In the genomic region with DNA sequence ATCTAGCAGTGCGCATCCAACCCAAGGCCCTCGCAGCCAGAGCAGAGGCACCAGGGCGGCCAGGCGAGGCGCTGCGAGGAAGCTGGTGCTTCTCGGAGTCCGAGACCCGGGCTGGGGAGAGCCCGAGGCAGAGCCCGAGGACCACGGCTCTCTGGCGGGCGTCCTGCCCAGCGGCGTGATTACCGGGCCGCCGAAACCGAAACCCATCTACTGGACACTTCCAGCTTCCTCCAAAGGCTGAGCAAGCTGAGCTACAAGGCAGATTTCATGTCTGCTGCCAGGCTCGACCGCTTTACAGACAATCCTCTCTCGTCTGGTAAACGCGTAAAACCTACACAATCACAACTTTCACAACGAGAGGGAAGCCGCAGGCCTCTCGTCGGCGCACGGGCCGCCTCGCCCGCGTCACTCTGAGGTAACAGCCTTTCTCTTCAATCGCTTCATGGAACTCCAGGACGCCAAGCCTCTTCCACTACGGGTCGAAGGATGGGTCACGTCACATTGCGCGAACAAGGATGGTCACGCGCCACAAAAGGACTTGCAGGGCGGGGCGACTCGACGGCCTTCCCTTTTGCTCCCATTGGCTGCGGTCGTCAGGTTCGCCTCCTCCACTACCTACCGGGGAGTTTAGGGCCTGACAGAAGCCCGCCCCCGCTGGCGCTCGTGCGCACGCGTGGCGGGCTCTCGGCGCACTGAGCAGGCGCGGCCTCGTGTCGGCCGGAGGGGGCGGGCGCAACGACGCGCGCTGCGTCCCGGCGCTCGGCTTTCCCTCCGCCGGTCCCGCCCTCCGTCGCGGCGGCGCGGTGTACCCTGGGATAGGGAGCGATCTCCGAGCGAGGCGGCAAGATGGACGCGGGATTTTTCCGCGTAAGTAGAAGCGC, we compare ENCODE assay signal across 8 cellular contexts. TPM values are rescaled to one million over a fixed set of nuclear protein-coding genes. Genes with fewer than 3 reads are reported as not detected.
DNase-seq lines count a peak whose midpoint lies in the region; ATAC-seq and TF ChIP-seq lines count a peak whose summit lies in the region.

A gene with protein sequence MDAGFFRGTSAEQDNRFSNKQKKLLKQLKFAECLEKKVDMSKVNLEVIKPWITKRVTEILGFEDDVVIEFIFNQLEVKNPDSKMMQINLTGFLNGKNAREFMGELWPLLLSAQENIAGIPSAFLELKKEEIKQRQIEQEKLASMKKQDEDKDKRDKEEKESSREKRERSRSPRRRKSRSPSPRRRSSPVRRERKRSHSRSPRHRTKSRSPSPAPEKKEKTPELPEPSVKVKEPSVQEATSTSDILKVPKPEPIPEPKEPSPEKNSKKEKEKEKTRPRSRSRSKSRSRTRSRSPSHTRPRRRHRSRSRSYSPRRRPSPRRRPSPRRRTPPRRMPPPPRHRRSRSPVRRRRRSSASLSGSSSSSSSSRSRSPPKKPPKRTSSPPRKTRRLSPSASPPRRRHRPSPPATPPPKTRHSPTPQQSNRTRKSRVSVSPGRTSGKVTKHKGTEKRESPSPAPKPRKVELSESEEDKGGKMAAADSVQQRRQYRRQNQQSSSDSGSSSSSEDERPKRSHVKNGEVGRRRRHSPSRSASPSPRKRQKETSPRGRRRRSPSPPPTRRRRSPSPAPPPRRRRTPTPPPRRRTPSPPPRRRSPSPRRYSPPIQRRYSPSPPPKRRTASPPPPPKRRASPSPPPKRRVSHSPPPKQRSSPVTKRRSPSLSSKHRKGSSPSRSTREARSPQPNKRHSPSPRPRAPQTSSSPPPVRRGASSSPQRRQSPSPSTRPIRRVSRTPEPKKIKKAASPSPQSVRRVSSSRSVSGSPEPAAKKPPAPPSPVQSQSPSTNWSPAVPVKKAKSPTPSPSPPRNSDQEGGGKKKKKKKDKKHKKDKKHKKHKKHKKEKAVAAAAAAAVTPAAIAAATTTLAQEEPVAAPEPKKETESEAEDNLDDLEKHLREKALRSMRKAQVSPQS (plus strand): TSS at position 822 of the 881 bp plus-strand sequence. CDS start 25 bp downstream, at position 847.

- peaks cover 44% of the 10 kb centered on the region for H4K20me1 ChIP-seq in Loucy (ENCODE audit: insufficient read depth, low read length, poor library complexity, severe bottlenecking)

- peak within 1 kb of the TSS; percentile 99 for H3K4me3 ChIP-seq in Loucy (ENCODE audit: low read length, poor library complexity, severe bottlenecking)

- peaks cover 41% of the 10 kb centered on the region for H3K4me1 ChIP-seq in Loucy (ENCODE audit: insufficient read depth, low read length, poor library complexity, severe bottlenecking)

- intact Hi-C loops in natural killer cell (cut with micrococcal nuclease): loop anchor here (2.0 to 5.0 kb wide), 2 partner anchors 225 to 604 kb away; a partner anchor contains a TSS

- no peaks in the 10 kb centered on the region for H3F3A ChIP-seq in Loucy (ENCODE audit: low read depth)

- peak; percentile 86 to 96 (median 87) for ATAC-seq in natural killer cell

- TF ChIP-seq CTCF in Loucy (conservative IDR thresholded peaks at IDR 0.05; ENCODE audit: low read length): peak; percentile 20; the same call in 1 of the 2 replicates
- no peak for TF ChIP-seq CTCF in natural killer cell (IDR thresholded peaks at IDR 0.05)

- peaks cover 9% of the 10 kb centered on the region for H3K36me3 Mint-ChIP-seq in natural killer cell

- no peaks in the 10 kb centered on the region for H3K9me2 ChIP-seq in Loucy (replicated peaks; ENCODE audit: low read depth, low read length)

- H2AFZ ChIP-seq in Loucy (ENCODE audit: low read length): peak within 1 kb of the TSS; percentile 76

- peak; percentile 99 for TF ChIP-seq POLR2A in Raji (IDR thresholded peaks at IDR 0.05; ENCODE audit: insufficient read depth, low read depth, low read length)

- H3K9me3 ChIP-seq in Loucy (ENCODE audit: insufficient read depth, low read depth, low read length): no peaks in the 10 kb centered on the region

- H3K27ac Mint-ChIP-seq in natural killer cell: peak within 1 kb of the TSS; percentile 96 to 98

- no peaks in the 10 kb centered on the region for H3K9me3 Mint-ChIP-seq in natural killer cell

- H3K36me3 ChIP-seq in Loucy (ENCODE audit: insufficient read depth, low read length): peaks cover 22% of the 10 kb centered on the region

- H3K4me1 Mint-ChIP-seq in natural killer cell: peaks cover 44 to 49% of the 10 kb centered on the region in 2 donors

- H3K9ac ChIP-seq in Loucy (ENCODE audit: low read depth, low read length, poor library complexity, severe bottlenecking): peak within 1 kb of the TSS; percentile 99

- peaks cover 4% of the 10 kb centered on the region for H3K27me3 ChIP-seq in Loucy (ENCODE audit: insufficient read depth, low read length, poor library complexity, severe bottlenecking)

- peaks cover 54% of the 10 kb centered on the region for H3K79me2 ChIP-seq in Loucy (ENCODE audit: insufficient read depth, low read length)

- H3K4me3 Mint-ChIP-seq in natural killer cell: peak within 1 kb of the TSS; percentile 97

- DNase-seq in ELF-1 (ENCODE audit: low read depth, low spot score) (peak; percentile 100), H4 (ENCODE audit: low spot score) (peak; percentile 100), fibroblast of peridontal ligament (ENCODE audit: extremely low read depth) (peak; percentile 100), natural killer cell (peak; percentile 96)
- DNase-seq in activated T-helper 9 cell treated with anti-CD3 and anti-CD28 coated beads, Interleukin-2, amount 50 U/mL, for 16 hours (ENCODE audit: low read depth): peak; percentile 98
- DNase-seq in stimulated activated naive CD4-positive, alpha-beta T cell treated with Interleukin-2 at 50 U/mL for 16 hours (lab: John Stamatoyannopoulos, UW): peak; percentile 99

- no peaks in the 10 kb centered on the region for H3K27me3 Mint-ChIP-seq in natural killer cell (ENCODE audit: low read depth in 2 of 2)

- H3K4me2 ChIP-seq in Loucy (ENCODE audit: low read depth, low read length, poor library complexity, severe bottlenecking): peak within 1 kb of the TSS; percentile 94

RNA-seq across cellular contexts. Expression of the gene that starts here (rescaled TPM):
- total RNA-seq in H4 (2014; rRNA removed; shearing (Covaris generic)): 21.0 and 34.3 TPM in 2 replicates
- total RNA-seq in natural killer cell: 100 to 1,000 TPM; 291 to 314 (median 302) TPM

Comparison
In these comparisons a context has a peak if more than half of its experiments do, and no peak if none do; other contexts are left out.
1. Peak in every context shown above with its lines: DNase-seq, ATAC-seq and H3K4me3 ChIP-seq.